Comparison of ENCODE assay signal across 1 cellular context in the genomic region with DNA sequence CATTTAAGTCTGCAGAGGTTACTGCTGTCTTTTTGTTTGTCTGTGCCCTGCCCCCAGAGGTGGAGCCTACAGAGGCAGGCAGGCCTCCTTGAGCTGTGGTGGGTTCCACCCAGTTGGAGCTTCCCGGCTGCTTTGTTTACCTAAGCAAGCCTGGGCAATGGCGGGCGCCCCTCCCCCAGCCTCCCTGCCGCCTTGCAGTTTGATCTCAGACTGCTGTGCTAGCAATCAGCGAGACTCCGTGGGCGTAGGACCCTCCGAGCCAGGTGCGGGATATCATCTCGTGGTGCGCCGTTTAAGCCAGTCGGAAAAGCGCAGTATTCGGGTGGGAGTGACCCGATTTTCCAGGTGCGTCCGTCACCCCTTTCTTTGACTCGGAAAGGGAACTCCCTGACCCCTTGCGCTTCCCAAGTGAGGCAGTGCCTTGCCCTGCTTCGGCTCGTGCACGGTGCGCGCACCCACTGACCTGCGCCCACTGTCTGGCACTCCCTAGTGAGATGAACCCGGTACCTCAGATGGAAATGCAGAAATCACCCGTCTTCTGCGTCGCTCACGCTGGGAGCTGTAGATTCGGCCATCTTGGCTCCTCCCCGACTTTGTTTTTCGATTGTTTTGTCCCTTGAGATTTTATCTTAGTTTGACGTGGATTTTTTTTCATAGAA.
TF ChIP-seq lines count a peak whose summit lies in the region.
"Not testable (repeated sequence)": the region's sequence is repeated elsewhere in the genome, so short reads cannot be mapped to it uniquely, and the experiment has no call there.

No MANE protein-coding gene starts in this region.

TF ChIP-seq in HepG2, 621 proteins besides CTCF, POLR2A, EP300 and RAD21 (continued from another document):
- TF ChIP-seq, protein P1, sequence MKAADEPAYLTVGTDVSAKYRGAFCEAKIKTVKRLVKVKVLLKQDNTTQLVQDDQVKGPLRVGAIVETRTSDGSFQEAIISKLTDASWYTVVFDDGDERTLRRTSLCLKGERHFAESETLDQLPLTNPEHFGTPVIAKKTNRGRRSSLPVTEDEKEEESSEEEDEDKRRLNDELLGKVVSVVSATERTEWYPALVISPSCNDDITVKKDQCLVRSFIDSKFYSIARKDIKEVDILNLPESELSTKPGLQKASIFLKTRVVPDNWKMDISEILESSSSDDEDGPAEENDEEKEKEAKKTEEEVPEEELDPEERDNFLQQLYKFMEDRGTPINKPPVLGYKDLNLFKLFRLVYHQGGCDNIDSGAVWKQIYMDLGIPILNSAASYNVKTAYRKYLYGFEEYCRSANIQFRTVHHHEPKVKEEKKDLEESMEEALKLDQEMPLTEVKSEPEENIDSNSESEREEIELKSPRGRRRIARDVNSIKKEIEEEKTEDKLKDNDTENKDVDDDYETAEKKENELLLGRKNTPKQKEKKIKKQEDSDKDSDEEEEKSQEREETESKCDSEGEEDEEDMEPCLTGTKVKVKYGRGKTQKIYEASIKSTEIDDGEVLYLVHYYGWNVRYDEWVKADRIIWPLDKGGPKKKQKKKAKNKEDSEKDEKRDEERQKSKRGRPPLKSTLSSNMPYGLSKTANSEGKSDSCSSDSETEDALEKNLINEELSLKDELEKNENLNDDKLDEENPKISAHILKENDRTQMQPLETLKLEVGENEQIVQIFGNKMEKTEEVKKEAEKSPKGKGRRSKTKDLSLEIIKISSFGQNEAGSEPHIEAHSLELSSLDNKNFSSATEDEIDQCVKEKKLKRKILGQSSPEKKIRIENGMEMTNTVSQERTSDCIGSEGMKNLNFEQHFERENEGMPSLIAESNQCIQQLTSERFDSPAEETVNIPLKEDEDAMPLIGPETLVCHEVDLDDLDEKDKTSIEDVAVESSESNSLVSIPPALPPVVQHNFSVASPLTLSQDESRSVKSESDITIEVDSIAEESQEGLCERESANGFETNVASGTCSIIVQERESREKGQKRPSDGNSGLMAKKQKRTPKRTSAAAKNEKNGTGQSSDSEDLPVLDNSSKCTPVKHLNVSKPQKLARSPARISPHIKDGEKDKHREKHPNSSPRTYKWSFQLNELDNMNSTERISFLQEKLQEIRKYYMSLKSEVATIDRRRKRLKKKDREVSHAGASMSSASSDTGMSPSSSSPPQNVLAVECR (CRISPR knock-in tag; IDR thresholded peaks at IDR 0.05; ENCODE audit: borderline replicate concordance), result peak; percentile 54; the same call in 1 of the 2 replicates
- TF ChIP-seq, protein P2, sequence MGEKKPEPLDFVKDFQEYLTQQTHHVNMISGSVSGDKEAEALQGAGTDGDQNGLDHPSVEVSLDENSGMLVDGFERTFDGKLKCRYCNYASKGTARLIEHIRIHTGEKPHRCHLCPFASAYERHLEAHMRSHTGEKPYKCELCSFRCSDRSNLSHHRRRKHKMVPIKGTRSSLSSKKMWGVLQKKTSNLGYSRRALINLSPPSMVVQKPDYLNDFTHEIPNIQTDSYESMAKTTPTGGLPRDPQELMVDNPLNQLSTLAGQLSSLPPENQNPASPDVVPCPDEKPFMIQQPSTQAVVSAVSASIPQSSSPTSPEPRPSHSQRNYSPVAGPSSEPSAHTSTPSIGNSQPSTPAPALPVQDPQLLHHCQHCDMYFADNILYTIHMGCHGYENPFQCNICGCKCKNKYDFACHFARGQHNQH (CRISPR knock-in tag; IDR thresholded peaks at IDR 0.05), result 0 out of 2 replicates have a peak, but pooled peaks have one; percentile 45
- TF ChIP-seq KAT8 (CRISPR knock-in tag; IDR thresholded peaks at IDR 0.05) (0 out of 2 replicates have a peak, but pooled peaks have one; percentile 15), NR2F6 (IDR thresholded peaks at IDR 0.05) (0 out of 2 replicates have a peak, but pooled peaks have one; percentile 6), ZNF788 (CRISPR knock-in tag; IDR thresholded peaks at IDR 0.05; ENCODE audit: borderline replicate concordance) (peak; percentile 19; the same call in 1 of the 2 replicates), ERF (CRISPR knock-in tag; IDR thresholded peaks at IDR 0.05) (0 out of 2 replicates have a peak, but pooled peaks have one; percentile 45), FOXP1 (CRISPR knock-in tag; IDR thresholded peaks at IDR 0.05) (0 out of 2 replicates have a peak, but pooled peaks have one; percentile 17), MAZ (CRISPR knock-in tag; IDR thresholded peaks at IDR 0.05; ENCODE audit: low read depth) (0 out of 2 replicates have a peak, but pooled peaks have one; percentile 41), ZNF350 (CRISPR knock-in tag; IDR thresholded peaks at IDR 0.05; ENCODE audit: borderline replicate concordance, low read depth) (0 out of 2 replicates have a peak, but pooled peaks have one; percentile 36), ZNF451 (CRISPR knock-in tag; IDR thresholded peaks at IDR 0.05) (0 out of 2 replicates have a peak, but pooled peaks have one; percentile 40), ZMYM4 (CRISPR knock-in tag; IDR thresholded peaks at IDR 0.05) (0 out of 2 replicates have a peak, but pooled peaks have one; percentile 29), SALL1 (CRISPR knock-in tag; IDR thresholded peaks at IDR 0.05) (peak; percentile 56; the same call in 1 of the 2 replicates), GABPB1 (CRISPR knock-in tag; IDR thresholded peaks at IDR 0.05) (peak; percentile 46; the same call in 1 of the 2 replicates), ZNF441 (CRISPR knock-in tag; IDR thresholded peaks at IDR 0.05; ENCODE audit: borderline replicate concordance) (peak; percentile 19; the same call in 1 of the 2 replicates), ZNF225 (CRISPR knock-in tag; IDR thresholded peaks at IDR 0.05) (peak; percentile 44; the same call in 1 of the 2 replicates), RXRA (CRISPR knock-in tag; IDR thresholded peaks at IDR 0.05) (peak; percentile 38; the same call in 1 of the 2 replicates), SAP130 (CRISPR knock-in tag; IDR thresholded peaks at IDR 0.05; ENCODE audit: low read depth) (peak; percentile 43), YY1 (IDR thresholded peaks at IDR 0.05; ENCODE audit: insufficient read depth, insufficient replicate concordance, low read depth, low read length) (peak; percentile 38), CBX5 (CRISPR knock-in tag; IDR thresholded peaks at IDR 0.05; ENCODE audit: borderline replicate concordance) (0 out of 2 replicates have a peak, but pooled peaks have one; percentile 21), FOXA3 (CRISPR knock-in tag; IDR thresholded peaks at IDR 0.05) (peak; percentile 80), ZMYM3 (CRISPR knock-in tag; IDR thresholded peaks at IDR 0.05) (0 out of 2 replicates have a peak, but pooled peaks have one; percentile 28), KDM2A (CRISPR knock-in tag; IDR thresholded peaks at IDR 0.05; ENCODE audit: borderline replicate concordance, low read depth) (peak; percentile 51; the same call in 1 of the 2 replicates), SPEN (CRISPR knock-in tag; IDR thresholded peaks at IDR 0.05; ENCODE audit: low read depth) (0 out of 2 replicates have a peak, but pooled peaks have one; percentile 29), GATAD2A (CRISPR knock-in tag; IDR thresholded peaks at IDR 0.05) (peak; percentile 29; the same call in 1 of the 2 replicates), KLF16 (CRISPR knock-in tag; IDR thresholded peaks at IDR 0.05) (0 out of 4 replicates have a peak, but pooled peaks of 1 of the 2 experiments have one; percentile 23), ZBTB38 (CRISPR knock-in tag; IDR thresholded peaks at IDR 0.05) (0 out of 2 replicates have a peak, but pooled peaks have one; percentile 38), TAF1 (CRISPR knock-in tag; IDR thresholded peaks at IDR 0.05) (peak; percentile 67)
- TF ChIP-seq NR2F6 (CRISPR knock-in tag; IDR thresholded peaks at IDR 0.05); FOXP1 (IDR thresholded peaks at IDR 0.05); MAZ (IDR thresholded peaks at IDR 0.05; ENCODE audit: borderline replicate concordance, low read depth, low read length): not testable (repeated sequence)
- TF ChIP-seq, protein P3, sequence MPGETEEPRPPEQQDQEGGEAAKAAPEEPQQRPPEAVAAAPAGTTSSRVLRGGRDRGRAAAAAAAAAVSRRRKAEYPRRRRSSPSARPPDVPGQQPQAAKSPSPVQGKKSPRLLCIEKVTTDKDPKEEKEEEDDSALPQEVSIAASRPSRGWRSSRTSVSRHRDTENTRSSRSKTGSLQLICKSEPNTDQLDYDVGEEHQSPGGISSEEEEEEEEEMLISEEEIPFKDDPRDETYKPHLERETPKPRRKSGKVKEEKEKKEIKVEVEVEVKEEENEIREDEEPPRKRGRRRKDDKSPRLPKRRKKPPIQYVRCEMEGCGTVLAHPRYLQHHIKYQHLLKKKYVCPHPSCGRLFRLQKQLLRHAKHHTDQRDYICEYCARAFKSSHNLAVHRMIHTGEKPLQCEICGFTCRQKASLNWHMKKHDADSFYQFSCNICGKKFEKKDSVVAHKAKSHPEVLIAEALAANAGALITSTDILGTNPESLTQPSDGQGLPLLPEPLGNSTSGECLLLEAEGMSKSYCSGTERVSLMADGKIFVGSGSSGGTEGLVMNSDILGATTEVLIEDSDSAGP (CRISPR knock-in tag; IDR thresholded peaks at IDR 0.05; ENCODE audit: borderline replicate concordance), result peak; percentile 35; the same call in 1 of the 2 replicates
- TF ChIP-seq, protein P4, sequence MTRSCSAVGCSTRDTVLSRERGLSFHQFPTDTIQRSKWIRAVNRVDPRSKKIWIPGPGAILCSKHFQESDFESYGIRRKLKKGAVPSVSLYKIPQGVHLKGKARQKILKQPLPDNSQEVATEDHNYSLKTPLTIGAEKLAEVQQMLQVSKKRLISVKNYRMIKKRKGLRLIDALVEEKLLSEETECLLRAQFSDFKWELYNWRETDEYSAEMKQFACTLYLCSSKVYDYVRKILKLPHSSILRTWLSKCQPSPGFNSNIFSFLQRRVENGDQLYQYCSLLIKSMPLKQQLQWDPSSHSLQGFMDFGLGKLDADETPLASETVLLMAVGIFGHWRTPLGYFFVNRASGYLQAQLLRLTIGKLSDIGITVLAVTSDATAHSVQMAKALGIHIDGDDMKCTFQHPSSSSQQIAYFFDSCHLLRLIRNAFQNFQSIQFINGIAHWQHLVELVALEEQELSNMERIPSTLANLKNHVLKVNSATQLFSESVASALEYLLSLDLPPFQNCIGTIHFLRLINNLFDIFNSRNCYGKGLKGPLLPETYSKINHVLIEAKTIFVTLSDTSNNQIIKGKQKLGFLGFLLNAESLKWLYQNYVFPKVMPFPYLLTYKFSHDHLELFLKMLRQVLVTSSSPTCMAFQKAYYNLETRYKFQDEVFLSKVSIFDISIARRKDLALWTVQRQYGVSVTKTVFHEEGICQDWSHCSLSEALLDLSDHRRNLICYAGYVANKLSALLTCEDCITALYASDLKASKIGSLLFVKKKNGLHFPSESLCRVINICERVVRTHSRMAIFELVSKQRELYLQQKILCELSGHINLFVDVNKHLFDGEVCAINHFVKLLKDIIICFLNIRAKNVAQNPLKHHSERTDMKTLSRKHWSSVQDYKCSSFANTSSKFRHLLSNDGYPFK (CRISPR knock-in tag; IDR thresholded peaks at IDR 0.05; ENCODE audit: borderline replicate concordance), result 0 out of 2 replicates have a peak, but pooled peaks have one; percentile 40
- TF ChIP-seq, protein P5, sequence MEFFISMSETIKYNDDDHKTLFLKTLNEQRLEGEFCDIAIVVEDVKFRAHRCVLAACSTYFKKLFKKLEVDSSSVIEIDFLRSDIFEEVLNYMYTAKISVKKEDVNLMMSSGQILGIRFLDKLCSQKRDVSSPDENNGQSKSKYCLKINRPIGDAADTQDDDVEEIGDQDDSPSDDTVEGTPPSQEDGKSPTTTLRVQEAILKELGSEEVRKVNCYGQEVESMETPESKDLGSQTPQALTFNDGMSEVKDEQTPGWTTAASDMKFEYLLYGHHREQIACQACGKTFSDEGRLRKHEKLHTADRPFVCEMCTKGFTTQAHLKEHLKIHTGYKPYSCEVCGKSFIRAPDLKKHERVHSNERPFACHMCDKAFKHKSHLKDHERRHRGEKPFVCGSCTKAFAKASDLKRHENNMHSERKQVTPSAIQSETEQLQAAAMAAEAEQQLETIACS (CRISPR knock-in tag; IDR thresholded peaks at IDR 0.05), result peak; percentile 84
- TF ChIP-seq, protein P6, sequence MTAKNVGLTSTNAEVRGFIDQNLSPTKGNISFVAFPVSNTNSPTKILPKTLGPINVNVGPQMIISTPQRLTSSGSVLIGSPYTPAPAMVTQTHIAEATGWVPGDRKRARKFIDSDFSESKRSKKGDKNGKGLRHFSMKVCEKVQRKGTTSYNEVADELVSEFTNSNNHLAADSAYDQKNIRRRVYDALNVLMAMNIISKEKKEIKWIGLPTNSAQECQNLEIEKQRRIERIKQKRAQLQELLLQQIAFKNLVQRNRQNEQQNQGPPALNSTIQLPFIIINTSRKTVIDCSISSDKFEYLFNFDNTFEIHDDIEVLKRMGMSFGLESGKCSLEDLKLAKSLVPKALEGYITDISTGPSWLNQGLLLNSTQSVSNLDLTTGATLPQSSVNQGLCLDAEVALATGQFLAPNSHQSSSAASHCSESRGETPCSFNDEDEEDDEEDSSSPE (CRISPR knock-in tag; IDR thresholded peaks at IDR 0.05), result peak; percentile 47; the same call in 1 of the 2 replicates
- TF ChIP-seq, protein P7, sequence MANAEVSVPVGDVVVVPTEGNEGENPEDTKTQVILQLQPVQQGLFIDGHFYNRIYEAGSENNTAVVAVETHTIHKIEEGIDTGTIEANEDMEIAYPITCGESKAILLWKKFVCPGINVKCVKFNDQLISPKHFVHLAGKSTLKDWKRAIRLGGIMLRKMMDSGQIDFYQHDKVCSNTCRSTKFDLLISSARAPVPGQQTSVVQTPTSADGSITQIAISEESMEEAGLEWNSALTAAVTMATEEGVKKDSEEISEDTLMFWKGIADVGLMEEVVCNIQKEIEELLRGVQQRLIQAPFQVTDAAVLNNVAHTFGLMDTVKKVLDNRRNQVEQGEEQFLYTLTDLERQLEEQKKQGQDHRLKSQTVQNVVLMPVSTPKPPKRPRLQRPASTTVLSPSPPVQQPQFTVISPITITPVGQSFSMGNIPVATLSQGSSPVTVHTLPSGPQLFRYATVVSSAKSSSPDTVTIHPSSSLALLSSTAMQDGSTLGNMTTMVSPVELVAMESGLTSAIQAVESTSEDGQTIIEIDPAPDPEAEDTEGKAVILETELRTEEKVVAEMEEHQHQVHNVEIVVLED (CRISPR knock-in tag; IDR thresholded peaks at IDR 0.05; ENCODE audit: borderline replicate concordance), result 0 out of 2 replicates have a peak, but pooled peaks have one; percentile 29
- TF ChIP-seq, protein P8, sequence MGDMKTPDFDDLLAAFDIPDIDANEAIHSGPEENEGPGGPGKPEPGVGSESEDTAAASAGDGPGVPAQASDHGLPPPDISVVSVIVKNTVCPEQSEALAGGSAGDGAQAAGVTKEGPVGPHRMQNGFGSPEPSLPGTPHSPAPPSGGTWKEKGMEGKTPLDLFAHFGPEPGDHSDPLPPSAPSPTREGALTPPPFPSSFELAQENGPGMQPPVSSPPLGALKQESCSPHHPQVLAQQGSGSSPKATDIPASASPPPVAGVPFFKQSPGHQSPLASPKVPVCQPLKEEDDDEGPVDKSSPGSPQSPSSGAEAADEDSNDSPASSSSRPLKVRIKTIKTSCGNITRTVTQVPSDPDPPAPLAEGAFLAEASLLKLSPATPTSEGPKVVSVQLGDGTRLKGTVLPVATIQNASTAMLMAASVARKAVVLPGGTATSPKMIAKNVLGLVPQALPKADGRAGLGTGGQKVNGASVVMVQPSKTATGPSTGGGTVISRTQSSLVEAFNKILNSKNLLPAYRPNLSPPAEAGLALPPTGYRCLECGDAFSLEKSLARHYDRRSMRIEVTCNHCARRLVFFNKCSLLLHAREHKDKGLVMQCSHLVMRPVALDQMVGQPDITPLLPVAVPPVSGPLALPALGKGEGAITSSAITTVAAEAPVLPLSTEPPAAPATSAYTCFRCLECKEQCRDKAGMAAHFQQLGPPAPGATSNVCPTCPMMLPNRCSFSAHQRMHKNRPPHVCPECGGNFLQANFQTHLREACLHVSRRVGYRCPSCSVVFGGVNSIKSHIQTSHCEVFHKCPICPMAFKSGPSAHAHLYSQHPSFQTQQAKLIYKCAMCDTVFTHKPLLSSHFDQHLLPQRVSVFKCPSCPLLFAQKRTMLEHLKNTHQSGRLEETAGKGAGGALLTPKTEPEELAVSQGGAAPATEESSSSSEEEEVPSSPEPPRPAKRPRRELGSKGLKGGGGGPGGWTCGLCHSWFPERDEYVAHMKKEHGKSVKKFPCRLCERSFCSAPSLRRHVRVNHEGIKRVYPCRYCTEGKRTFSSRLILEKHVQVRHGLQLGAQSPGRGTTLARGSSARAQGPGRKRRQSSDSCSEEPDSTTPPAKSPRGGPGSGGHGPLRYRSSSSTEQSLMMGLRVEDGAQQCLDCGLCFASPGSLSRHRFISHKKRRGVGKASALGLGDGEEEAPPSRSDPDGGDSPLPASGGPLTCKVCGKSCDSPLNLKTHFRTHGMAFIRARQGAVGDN (CRISPR knock-in tag; IDR thresholded peaks at IDR 0.05), result peak; percentile 68
